Comparison of ENCODE assay signal across 15 cellular contexts in genomic region chr10:119494224-119495060, GRCh38. TPM values are rescaled to one million over a fixed set of nuclear protein-coding genes. Genes with fewer than 3 reads are reported as not detected.
DNase-seq lines count a peak whose midpoint lies in the region; ATAC-seq and TF ChIP-seq lines count a peak whose summit lies in the region.
"Had no signal": no experiment of that assay in that cellular context is flagged by ENCODE, and none has a peak within 500 bp of the region (broad histone marks: within the 10 kb centered on the region; RNA-seq: fewer than 3 reads in every experiment).

No MANE protein-coding gene starts in this region.

- H4K8ac ChIP-seq in mesenchymal stem cell (ENCODE audit: low read length) = peak overlapping the region; percentile 22

- H2BK12ac ChIP-seq in mesenchymal stem cell (ENCODE audit: low read length in 2 of 2) = peak overlapping the region in 1 of 2 experiments; percentile 90

- POLR2A ChIA-PET in AG04450 (lab: Yijun Ruan, JAX) = interaction anchor here (0.8 kb wide), 1 partner anchor 288 kb away, joined by 3 read pairs; no protein-coding TSS in a partner anchor

- H3K9me3 Mint-ChIP-seq in activated T-helper 1 cell treated with anti-CD3 and anti-CD28 coated beads, Interleukin-12 subunit alpha, Interleukin-12 subunit beta, Interleukin-2, Interleukin-4 antibody, amounts not matched to agents 30 ng/mL and 10 ng/mL and 1 ng/mL, durations not matched to agents 14 hours and 24 hours and 36 hours = no peaks in the 10 kb centered on the region

- DNase-seq in AG04450 (ENCODE audit: low read depth, low spot score) = peak; percentile 54
- peak; percentile 24 for DNase-seq in DMS79 treated with DMSO at 0.1 percent for 48 hours (lab: John Stamatoyannopoulos, UW)
- no peak for DNase-seq in activated T-helper 1 cell treated with anti-CD3 and anti-CD28 coated beads, Interleukin-12 subunit alpha, Interleukin-12 subunit beta, Interleukin-2, Interleukin-4 antibody, amounts not matched to agents 30 ng/mL and 10 ng/mL and 1 ng/mL, durations not matched to agents 14 hours and 24 hours and 36 hours (ENCODE audit: low spot score)
- peak; percentile 71 for DNase-seq in mesenchymal stem cell
- no peak for DNase-seq in COLO668 (lab: John Stamatoyannopoulos, UW; ENCODE audit: unreplicated experiment)
- DNase-seq in NCI-H526 treated with DMSO at 0.1 percent for 48 hours (lab: John Stamatoyannopoulos, UW) = no peak
- DNase-seq in islet precursor cell = no peak
- DNase-seq: activated CD4-positive, alpha-beta T cell treated with anti-CD3 and anti-CD28 coated beads for 48 hours; Caco-2; heart right ventricle; NCI-H1436 had no signal

- H3K27me3 ChIP-seq in AG04450 (ENCODE audit: control insufficient read depth, insufficient read depth, low read length) (no peaks in the 10 kb centered on the region), mesenchymal stem cell (ENCODE audit: control insufficient read depth in 1 of 2, insufficient read depth in 1 of 2, low read length in 2 of 2) (no peaks in the 10 kb centered on the region)
- H3K27me3 ChIP-seq: cardiac muscle cell, heart right ventricle had no signal

- peak overlapping the region; percentile 1 for H2BK120ac ChIP-seq in mesenchymal stem cell (ENCODE audit: low read depth, low read length)

- H3K23ac ChIP-seq in mesenchymal stem cell (ENCODE audit: low read length in 2 of 2) = peak overlapping the region in 1 of 2 experiments; percentile 6

- peaks cover 68% of the 10 kb centered on the region for H3K4me1 Mint-ChIP-seq in activated T-helper 1 cell treated with anti-CD3 and anti-CD28 coated beads, Interleukin-12 subunit alpha, Interleukin-12 subunit beta, Interleukin-2, Interleukin-4 antibody, amounts not matched to agents 30 ng/mL and 10 ng/mL and 1 ng/mL, durations not matched to agents 14 hours and 24 hours and 36 hours (ENCODE audit: low read depth)

- H2BK5ac ChIP-seq in mesenchymal stem cell (ENCODE audit: low read depth, low read length, poor library complexity, severe bottlenecking) = no peak overlapping the region

- TF ChIP-seq CTCF in AG04450 (IDR thresholded peaks at IDR 0.05; ENCODE audit: low read depth, low read length) = no peak

- H3K4me3 ChIP-seq in AG04450 (ENCODE audit: low read depth, low read length) (no peak overlapping the region), mesenchymal stem cell (ENCODE audit: insufficient read depth in 1 of 2, low read depth in 1 of 2, low read length in 2 of 2) (no peak overlapping the region)
- H3K4me3 ChIP-seq: cardiac muscle cell, heart right ventricle had no signal

- H3K9me3 ChIP-seq in AG04450 (ENCODE audit: control insufficient read depth, insufficient read depth, low read length) (no peaks in the 10 kb centered on the region), mesenchymal stem cell (ENCODE audit: control insufficient read depth, low read length) (no peaks in the 10 kb centered on the region)
- H3K9me3 ChIP-seq: Caco-2, heart right ventricle had no signal

- intact Hi-C loops in activated T-helper 1 cell treated with anti-CD3 and anti-CD28 coated beads, Interleukin-12 subunit alpha, Interleukin-12 subunit beta, Interleukin-2, Interleukin-4 antibody, amounts not matched to agents 30 ng/mL and 10 ng/mL and 1 ng/mL, durations not matched to agents 14 hours and 24 hours and 36 hours (cut with micrococcal nuclease) = loop anchor here (5.0 to 10.0 kb wide), 4 partner anchors 103 to 740 kb away; partner anchors contain the start of genes BAG3, CACUL1 and TIAL1

- H3K27me3 Mint-ChIP-seq in activated T-helper 1 cell treated with anti-CD3 and anti-CD28 coated beads, Interleukin-12 subunit alpha, Interleukin-12 subunit beta, Interleukin-2, Interleukin-4 antibody, amounts not matched to agents 30 ng/mL and 10 ng/mL and 1 ng/mL, durations not matched to agents 14 hours and 24 hours and 36 hours (ENCODE audit: insufficient read depth) = no peaks in the 10 kb centered on the region

- WGBS in mesenchymal stem cell = 41% methylated on average over 5 of the region's 6 CpGs

- no peak overlapping the region for H3K4me2 ChIP-seq in mesenchymal stem cell (ENCODE audit: low read length, poor library complexity, severe bottlenecking)

- H3K36me3 Mint-ChIP-seq in activated T-helper 1 cell treated with anti-CD3 and anti-CD28 coated beads, Interleukin-12 subunit alpha, Interleukin-12 subunit beta, Interleukin-2, Interleukin-4 antibody, amounts not matched to agents 30 ng/mL and 10 ng/mL and 1 ng/mL, durations not matched to agents 14 hours and 24 hours and 36 hours (ENCODE audit: low read depth) = peaks cover 32% of the 10 kb centered on the region

- no peak for ATAC-seq in HG02571 (IDR thresholded peaks at IDR 0.05; ENCODE audit: unreplicated experiment)
- ATAC-seq: HCT116, heart right ventricle had no signal

- H3K4me3 Mint-ChIP-seq in activated T-helper 1 cell treated with anti-CD3 and anti-CD28 coated beads, Interleukin-12 subunit alpha, Interleukin-12 subunit beta, Interleukin-2, Interleukin-4 antibody, amounts not matched to agents 30 ng/mL and 10 ng/mL and 1 ng/mL, durations not matched to agents 14 hours and 24 hours and 36 hours = no peak overlapping the region

- no peak overlapping the region for H2BK15ac ChIP-seq in mesenchymal stem cell (ENCODE audit: low read depth, poor library complexity, severe bottlenecking)

- H2AK5ac ChIP-seq in mesenchymal stem cell (ENCODE audit: low read length, severe bottlenecking) = no peak overlapping the region

- H3K4me1 ChIP-seq in mesenchymal stem cell (ENCODE audit: control insufficient read depth, insufficient read depth, low read depth, low read length) = peaks cover 5% of the 10 kb centered on the region

- H4K91ac ChIP-seq in mesenchymal stem cell (ENCODE audit: low read length) = no peak overlapping the region

- CTCF ChIA-PET in AG04450 (lab: Charles Lee) = interaction anchor here (1.0 to 1.6 kb wide), 3 partner anchors 50 to 305 kb away, joined by 3 to 4 read pairs (median 3); no protein-coding TSS in a partner anchor

- H3K4ac ChIP-seq in mesenchymal stem cell (ENCODE audit: low read depth in 1 of 2, low read length in 2 of 2) = no peak overlapping the region

- no peak overlapping the region for H3K14ac ChIP-seq in mesenchymal stem cell (ENCODE audit: low read length in 2 of 2)

- H3K27ac Mint-ChIP-seq in activated T-helper 1 cell treated with anti-CD3 and anti-CD28 coated beads, Interleukin-12 subunit alpha, Interleukin-12 subunit beta, Interleukin-2, Interleukin-4 antibody, amounts not matched to agents 30 ng/mL and 10 ng/mL and 1 ng/mL, durations not matched to agents 14 hours and 24 hours and 36 hours = peak overlapping the region; percentile 62

- H3K9ac ChIP-seq in mesenchymal stem cell (ENCODE audit: low read length) = no peak overlapping the region

- H3K18ac ChIP-seq in mesenchymal stem cell (ENCODE audit: low read depth in 1 of 2, low read length in 2 of 2) = peak overlapping the region; percentile 45 to 86

- H3K36me3 ChIP-seq in mesenchymal stem cell (ENCODE audit: control insufficient read depth in 1 of 2, insufficient read depth in 2 of 2, low read depth in 1 of 2, low read length in 2 of 2) = peaks cover 0 to 10% of the 10 kb centered on the region in 2 experiments
- H3K36me3 ChIP-seq: cardiac muscle cell had no signal

- H3K27ac ChIP-seq in AG04450 (ENCODE audit: low read depth, low read length) (peak overlapping the region; percentile 73), mesenchymal stem cell (ENCODE audit: low read length, poor library complexity, severe bottlenecking) (no peak overlapping the region)
- H3K27ac ChIP-seq: cardiac muscle cell, RWPE1 had no signal

- H2AFZ ChIP-seq in mesenchymal stem cell (ENCODE audit: low read depth, low read length) = no peak overlapping the region

- no peaks in the 10 kb centered on the region for H3K79me1 ChIP-seq in mesenchymal stem cell (replicated peaks; ENCODE audit: low read length, poor library complexity, severe bottlenecking)

RNA-seq across cellular contexts. Expression of gene RGS10, which starts 48.1 kb away (rescaled TPM):
- 174 and 219 TPM in 2 replicates for polyA plus RNA-seq in AG04450 (2011; rRNA removed)
- polyA minus RNA-seq in AG04450 (2011; rRNA and poly(A)+ RNA removed) = 49.0 and 52.5 TPM in 2 replicates
- 142 and 150 TPM in 2 replicates for total RNA-seq in activated T-helper 1 cell treated with anti-CD3 and anti-CD28 coated beads, Interleukin-12 subunit alpha, Interleukin-12 subunit beta, Interleukin-2, Interleukin-4 antibody, amounts not matched to agents 30 ng/mL and 10 ng/mL and 1 ng/mL, durations not matched to agents 14 hours and 24 hours and 36 hours
- polyA plus RNA-seq in mesenchymal stem cell (2013, experiment 1 of 2) = 310 TPM
- 307 TPM for polyA plus RNA-seq in mesenchymal stem cell (2013, experiment 2 of 2)

Comparison
In these comparisons a context has a peak if more than half of its experiments do, and no peak if none do; other contexts are left out.
1. DNase-seq: peak in AG04450 (single experiment), DMS79 treated with DMSO at 0.1 percent for 48 hours (single experiment) and mesenchymal stem cell (single experiment); none in activated T-helper 1 cell treated with anti-CD3 and anti-CD28 coated beads, Interleukin-12 subunit alpha, Interleukin-12 subunit beta, Interleukin-2, Interleukin-4 antibody, amounts not matched to agents 30 ng/mL and 10 ng/mL and 1 ng/mL, durations not matched to agents 14 hours and 24 hours and 36 hours (single experiment), COLO668 (single experiment), NCI-H526 treated with DMSO at 0.1 percent for 48 hours (single experiment) and islet precursor cell (single experiment).